ENCODE assay signal across 8 cellular contexts in genomic region chr1:53393325-53393792, GRCh38.
DNase-seq lines count a peak whose midpoint lies in the region; ATAC-seq, FAIRE-seq and TF ChIP-seq lines count a peak whose summit lies in the region.

No MANE protein-coding gene starts in this region.

- TF ChIP-seq CTCF in K562 (IDR thresholded peaks at IDR 0.05 in 2 of 3, conservative IDR thresholded peaks at IDR 0.05 in 1 of 3; ENCODE audit: insufficient read depth in 2 of 3, low read depth in 1 of 3, low read length in 3 of 3), result peak; percentile 92 to 97 (median 97)

- TF ChIP-seq POLR2A in K562 (conservative IDR thresholded peaks at IDR 0.05), result no peak

- no TSS peak for BruUV-seq in K562 (replicated peaks; lab: Mats Ljungman, UMichigan)

- no peak overlapping the region for H3K4me2 ChIP-seq in K562 (ENCODE audit: insufficient read depth, low read length)

- H3K79me2 ChIP-seq in ACC112 (ENCODE audit: control insufficient read depth, insufficient read depth, low read length, unreplicated experiment) (no peaks in the 10 kb centered on the region), K562 (ENCODE audit: control insufficient read depth, insufficient read depth, low read length) (no peaks in the 10 kb centered on the region)

- POLR2A ChIA-PET in K562 (lab: Yijun Ruan, JAX), result interaction anchor here (0.6 to 2.1 kb wide), 6 partner anchors 10 to 102 kb away, joined by 3 to 9 read pairs (median 3); no protein-coding TSS in a partner anchor

- DNase-seq in NCI-H1694 (lab: John Stamatoyannopoulos, UW) (peak; percentile 81), K562 (ENCODE audit: extremely low read depth in 1 of 4, low spot score in 3 of 4) (peak; percentile 84 to 87 (median 86)), iPS DF 6.9 (ENCODE audit: low read depth, low spot score) (peak; percentile 66)
- peak; percentile 73 for DNase-seq in stimulated activated CD4-positive, alpha-beta T cell treated with anti-CD3 and anti-CD28 coated beads, Interleukin-12 subunit alpha, Interleukin-12 subunit beta, amount 100 ng/mL, for 4 hours

- no peak overlapping the region for H3K9ac ChIP-seq in K562 (ENCODE audit: insufficient read depth in 1 of 2, low read depth in 2 of 2, low read length in 2 of 2)

- H3K4me1 ChIP-seq in ACC112 (ENCODE audit: control insufficient read depth, insufficient read depth, low read length, unreplicated experiment), result peaks cover 8% of the 10 kb centered on the region
- 0 out of 5 replicates have a peak, but pooled peaks cover 0 to 3% of the 10 kb centered on the region in 2 experiments for H3K4me1 ChIP-seq in K562 (replicated peaks in 1 of 2; ENCODE audit: control insufficient read depth in 2 of 2, insufficient read depth in 2 of 2, low read length in 2 of 2)
- peaks cover 9% of the 10 kb centered on the region for H3K4me1 ChIP-seq in iPS DF 6.9 (ENCODE audit: control insufficient read depth, insufficient read depth, low read length)

- CTCF ChIA-PET in K562 (lab: Yijun Ruan, JAX; ENCODE audit: low intra/inter-chr PET ratio), result interaction anchor here (0.5 to 6.0 kb wide), 7 partner anchors 72 to 153 kb away, joined by 3 to 123 read pairs (median 3); no protein-coding TSS in a partner anchor

- no peak overlapping the region for H3K4me3 ChIP-seq in ACC112 (ENCODE audit: low read depth, low read length)
- H3K4me3 ChIP-seq in K562, result no peak overlapping the region
- H3K4me3 ChIP-seq in iPS DF 6.9 (ENCODE audit: low read length), result no peak overlapping the region

- TF ChIP-seq EP300 in K562 (IDR thresholded peaks at IDR 0.05; ENCODE audit: low read length), result no peak

- ATAC-seq in GM18511 (IDR thresholded peaks at IDR 0.05; ENCODE audit: unreplicated experiment) (peak; percentile 64), K562 (peak; percentile 91), HG02678 (IDR thresholded peaks at IDR 0.05; ENCODE audit: unreplicated experiment) (no peak)

- no peaks in the 10 kb centered on the region for H3K27me3 ChIP-seq in ACC112 (ENCODE audit: insufficient read depth, low read length)
- peaks cover 21 to 46% of the 10 kb centered on the region in 2 experiments for H3K27me3 ChIP-seq in K562 (ENCODE audit: control insufficient read depth in 2 of 2, insufficient read depth in 2 of 2, low read length in 2 of 2)
- no peaks in the 10 kb centered on the region for H3K27me3 ChIP-seq in iPS DF 6.9 (ENCODE audit: control insufficient read depth, insufficient read depth, low read length)

- peak; percentile 74 for FAIRE-seq in TTC549 (lab: Jason Lieb, UNC)
- peak; percentile 85 for FAIRE-seq in K562 (lab: Jason Lieb, UNC)

- no peaks in the 10 kb centered on the region for H4K20me1 ChIP-seq in K562 (replicated peaks; ENCODE audit: control insufficient read depth, insufficient read depth, low read length)

- WGBS in K562 (ENCODE audit: insufficient coverage, low coverage, missing lambda C conversion rate), result 5% methylated on average over 10 of the region's 10 CpGs
- WGBS in iPS DF 6.9 (ENCODE audit: insufficient coverage, insufficient read length), result no CpG with 5 or more reads among the region's 10 CpGs

- H2AFZ ChIP-seq in ACC112 (ENCODE audit: low read length, unreplicated experiment) (peak overlapping the region; percentile 15), K562 (ENCODE audit: low read depth, low read length) (peak overlapping the region; percentile 45)

- H3K9me3 ChIP-seq in K562 (replicated peaks; ENCODE audit: control insufficient read depth, insufficient read depth, low read depth, low read length), result no peaks in the 10 kb centered on the region
- H3K9me3 ChIP-seq in iPS DF 6.9 (ENCODE audit: control insufficient read depth, insufficient read depth, low read length), result no peaks in the 10 kb centered on the region

- H3K27ac ChIP-seq in ACC112 (ENCODE audit: low read depth, low read length) (no peak overlapping the region), K562 (ENCODE audit: extremely low read depth, low read depth, low read length) (no peak overlapping the region), iPS DF 6.9 (ENCODE audit: low read length) (no peak overlapping the region)

- intact Hi-C loops in K562 (cut with micrococcal nuclease), result loop anchor here (1.0 to 10.0 kb wide), 4 partner anchors 67 to 199 kb away; partner anchors contain the start of gene CPT2

- H3K9me1 ChIP-seq in K562 (ENCODE audit: control insufficient read depth, insufficient read depth, low read length), result no peaks in the 10 kb centered on the region

- in situ Hi-C loops in K562 (cut with MboI), result loop anchor here (5.0 kb wide), 1 partner anchor 116 kb away; no protein-coding TSS in a partner anchor

- H3K36me3 ChIP-seq in ACC112 (ENCODE audit: insufficient read depth, low read length) (no peaks in the 10 kb centered on the region), K562 (ENCODE audit: control insufficient read depth, insufficient read depth, low read length) (no peaks in the 10 kb centered on the region), iPS DF 6.9 (ENCODE audit: control insufficient read depth, insufficient read depth, low read length) (no peaks in the 10 kb centered on the region)

- peak; percentile 96 to 99 for TF ChIP-seq RAD21 in K562 (CRISPR knock-in tag; conservative IDR thresholded peaks at IDR 0.05 in 1 of 2, IDR thresholded peaks at IDR 0.05 in 1 of 2)

TF ChIP-seq in K562, 482 proteins besides CTCF, POLR2A, EP300 and RAD21 (continues in another document):
- TF ChIP-seq ZNF277 (CRISPR knock-in tag; IDR thresholded peaks at IDR 0.05; ENCODE audit: borderline replicate concordance), result no peak
- TF ChIP-seq ZBTB40 (IDR thresholded peaks at IDR 0.05), result peak; percentile 74
- no peak for TF ChIP-seq ZBTB40 (CRISPR knock-in tag; IDR thresholded peaks at IDR 0.05)
- peak; percentile 19; the same call in 1 of the 2 replicates for TF ChIP-seq L3MBTL2 (IDR thresholded peaks at IDR 0.05)
